Comparison of ENCODE assay signal across 8 cellular contexts in the genomic region with DNA sequence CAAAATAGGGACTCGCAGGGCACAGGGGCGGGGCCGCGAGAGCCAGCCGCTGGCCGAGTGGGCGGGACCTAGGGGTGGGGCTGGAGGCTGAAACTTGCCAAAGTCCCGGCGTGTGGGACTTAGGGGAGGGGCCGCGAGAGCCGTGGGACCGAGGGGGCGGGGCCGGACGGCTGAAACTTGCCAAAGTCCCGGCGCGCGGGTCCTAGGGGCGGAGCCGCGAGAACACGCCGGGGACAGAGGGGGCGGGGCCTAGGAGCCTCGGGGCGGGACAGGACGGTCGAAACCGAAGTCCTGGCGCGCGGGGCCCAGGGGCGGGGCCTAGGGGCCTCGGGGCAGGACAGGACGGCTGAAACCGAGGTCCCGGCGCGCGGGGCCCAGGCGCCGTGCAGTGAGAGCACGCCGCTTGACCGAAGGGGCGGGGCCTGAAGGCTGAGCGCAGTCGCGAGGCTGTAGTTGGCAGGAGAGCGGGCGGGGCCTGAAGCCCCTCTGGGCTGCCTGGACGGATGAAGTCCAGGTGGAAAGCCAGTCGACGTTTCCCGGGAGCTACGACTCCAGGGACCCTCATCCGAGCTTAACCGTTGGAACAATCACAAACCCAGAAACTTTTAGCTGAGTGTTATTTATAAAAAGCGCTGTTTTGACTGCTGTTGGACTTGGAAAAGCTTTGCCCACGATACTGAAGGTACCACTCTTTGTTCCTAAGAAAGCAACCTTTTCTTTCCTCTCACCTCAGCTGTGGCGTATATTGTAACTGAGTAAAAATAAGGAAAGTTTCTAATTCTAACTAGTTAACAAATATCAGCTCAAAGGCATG. TPM values are rescaled to one million over a fixed set of nuclear protein-coding genes. Genes with fewer than 3 reads are reported as not detected.
DNase-seq lines count a peak whose midpoint lies in the region; ATAC-seq and TF ChIP-seq lines count a peak whose summit lies in the region.

No MANE protein-coding gene starts in this region.

- H3K4me1 ChIP-seq in right lobe of liver = peaks cover 0 to 5% (median 0%) of the 10 kb centered on the region in 4 donors

- TF ChIP-seq POLR2A in right lobe of liver (IDR thresholded peaks at IDR 0.05) = peak; percentile 32

- H3K27me3 ChIP-seq in right lobe of liver = no peaks in the 10 kb centered on the region

- H3K27ac ChIP-seq in C4-2B (peak overlapping the region; percentile 98), right lobe of liver (peak overlapping the region; percentile 48 to 70 (median 60))

- 4% methylated on average over 16 of the region's 63 CpGs for WGBS in right lobe of liver (ENCODE audit: insufficient coverage, low coverage, low lambda C conversion rate, missing lambda C conversion rate)

- no peaks in the 10 kb centered on the region for H3K36me3 ChIP-seq in right lobe of liver

- ATAC-seq in GM19351 (IDR thresholded peaks at IDR 0.05; ENCODE audit: unreplicated experiment) = peak; percentile 81
- ATAC-seq in HG03520 (IDR thresholded peaks at IDR 0.05; ENCODE audit: unreplicated experiment) = peak; percentile 81
- peak; percentile 93 to 97 (median 94) for ATAC-seq in right lobe of liver

- H3K4me3 ChIP-seq in right lobe of liver = peak overlapping the region; percentile 75 to 86 (median 77)

- H3K9me3 ChIP-seq in right lobe of liver = no peaks in the 10 kb centered on the region

- DNase-seq in NCI-H748 (lab: John Stamatoyannopoulos, UW; ENCODE audit: unreplicated experiment) (peak; percentile 99), dermis microvascular lymphatic vessel endothelial cell (ENCODE audit: low read depth in 2 of 2) (peak; percentile 93 to 98), right lobe of liver (peak; percentile 100)
- peak; percentile 97 to 99 for DNase-seq in activated CD4-positive, alpha-beta T cell treated with anti-CD3 and anti-CD28 coated beads, Interleukin-2, amount 50 U/mL, for 24 hours (ENCODE audit: low read depth in 1 of 2, low spot score in 1 of 2)
- DNase-seq in stimulated activated CD4-positive, alpha-beta T cell treated with anti-CD3 and anti-CD28 coated beads, Interleukin-4, amount 100 ng/mL, for 24 hours = peak; percentile 99

- intact Hi-C loops in right lobe of liver (cut with DNase I) = no loop called here

- no peak for TF ChIP-seq CTCF in C4-2B (conservative IDR thresholded peaks at IDR 0.05)
- TF ChIP-seq CTCF in right lobe of liver (IDR thresholded peaks at IDR 0.05) = no peak

RNA-seq across cellular contexts. Expression of a gene that starts 0.5 kb away (rescaled TPM):
- total RNA-seq in dermis microvascular lymphatic vessel endothelial cell (9.1 and 14.1 TPM in 2 replicates), right lobe of liver (1 to 10 TPM; 1.8 to 6.1 (median 2.2) TPM)

Comparison
In these comparisons a context has a peak if more than half of its experiments do, and no peak if none do; other contexts are left out.
1. Peak in every context shown above with its lines: DNase-seq, ATAC-seq, H3K4me3 ChIP-seq and H3K27ac ChIP-seq.